8 cellular contexts compared by ENCODE assay signal in the genomic region with DNA sequence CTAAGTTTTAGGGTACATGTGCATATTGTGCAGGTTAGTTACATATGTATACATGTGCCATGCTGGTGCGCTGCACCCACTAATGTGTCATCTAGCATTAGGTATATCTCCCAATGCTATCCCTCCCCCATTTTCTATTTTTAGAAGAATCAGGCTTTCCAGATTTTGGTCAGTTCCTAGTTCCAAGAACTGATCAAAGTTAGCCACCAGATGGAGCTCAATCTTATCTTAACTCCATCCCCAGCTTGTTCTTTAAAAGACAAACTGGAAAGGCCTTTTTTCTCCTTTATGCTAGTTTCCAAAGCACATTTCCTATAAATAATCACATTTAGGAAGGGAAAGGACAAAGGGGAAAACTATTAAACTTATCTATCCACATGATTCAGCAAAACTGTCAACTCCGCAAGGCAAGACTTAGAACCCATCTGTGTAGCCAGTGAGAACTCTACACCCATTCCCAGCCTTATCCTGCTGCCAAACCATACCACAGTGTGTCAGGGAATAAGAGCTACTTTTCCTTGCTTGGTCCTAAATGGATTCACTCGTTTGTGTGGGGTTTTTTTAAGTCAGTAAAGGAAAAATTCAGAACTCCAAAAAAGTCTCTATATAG. TPM values are rescaled to one million over a fixed set of nuclear protein-coding genes. Genes with fewer than 3 reads are reported as not detected.
A peak's percentile ranks its signal among the peaks of the same experiment; 100 is the strongest.
DNase-seq lines count a peak whose midpoint lies in the region; ATAC-seq and TF ChIP-seq lines count a peak whose summit lies in the region.

No MANE protein-coding gene starts in this region.

- TF ChIP-seq EP300 in Ishikawa (IDR thresholded peaks at IDR 0.05; ENCODE audit: borderline replicate concordance) = no peak

- H3K4me3 Mint-ChIP-seq in Calu3 (ENCODE audit: low read depth, unreplicated experiment) = no peak overlapping the region

- no peak overlapping the region for H3K9ac ChIP-seq in liver (ENCODE audit: low read depth in 1 of 2, low read length in 2 of 2)

- CTCF ChIA-PET in Calu3 (lab: Charles Lee) = interaction anchor here (0.7 to 2.4 kb wide), 15 partner anchors 20 to 834 kb away, joined by 3 to 39 read pairs (median 4); a partner anchor contains a TSS

- no peak for ATAC-seq in HG03135 (IDR thresholded peaks at IDR 0.05; ENCODE audit: unreplicated experiment)

- 60% methylated on average over 3 of the region's 3 CpGs for WGBS in liver

- no peak overlapping the region for H3K27ac Mint-ChIP-seq in Calu3 (ENCODE audit: unreplicated experiment)

- no peaks in the 10 kb centered on the region for H3K36me3 Mint-ChIP-seq in Calu3 (ENCODE audit: insufficient read depth, unreplicated experiment)

- DNase-seq in D341Med (ENCODE audit: low spot score) = peak; percentile 55
- DNase-seq in astrocyte of the spinal cord (ENCODE audit: low read depth, low spot score) = peak; percentile 72
- no peak for DNase-seq in T1000 (lab: John Stamatoyannopoulos, UW)
- DNase-seq in Calu3 = no peak
- no peak for DNase-seq in amygdala (lab: John Stamatoyannopoulos, UW)

- H3K36me3 ChIP-seq in liver (ENCODE audit: control insufficient read depth in 4 of 4, insufficient read depth in 3 of 4, low read depth in 1 of 4, low read length in 3 of 4) = no peaks in the 10 kb centered on the region

- TF ChIP-seq RAD21 in Ishikawa (IDR thresholded peaks at IDR 0.05; ENCODE audit: low read depth) (peak; percentile 43), liver (IDR thresholded peaks at IDR 0.05) (peak; percentile 61 to 73)

- no peak overlapping the region for H3K27ac ChIP-seq in liver (ENCODE audit: low read depth in 1 of 2, low read length in 2 of 2)

- intact Hi-C loops in Calu3 (cut with micrococcal nuclease; ENCODE audit: unreplicated experiment) = loop anchor here (1.0 kb wide), 2 partner anchors 41 to 103 kb away; no protein-coding TSS in a partner anchor

- H3K4me1 Mint-ChIP-seq in Calu3 (ENCODE audit: low read depth, unreplicated experiment) = no peaks in the 10 kb centered on the region

- no peaks in the 10 kb centered on the region for H3K9me3 ChIP-seq in liver (ENCODE audit: control insufficient read depth in 4 of 4, low read length in 3 of 4)

- H3K4me1 ChIP-seq in liver (ENCODE audit: control insufficient read depth in 4 of 4, insufficient read depth in 4 of 4, low read length in 3 of 4) = no peaks in the 10 kb centered on the region

- H3K9me3 Mint-ChIP-seq in Calu3 (ENCODE audit: low read depth, unreplicated experiment) = no peaks in the 10 kb centered on the region

- H3K4me3 ChIP-seq in astrocyte of the spinal cord (ENCODE audit: low read depth, low read length) (no peak overlapping the region), liver (ENCODE audit: low read depth in 1 of 3, low read length in 3 of 3) (no peak overlapping the region)

- TF ChIP-seq CTCF in astrocyte of the spinal cord (IDR thresholded peaks at IDR 0.05; ENCODE audit: low read depth, low read length) = peak; percentile 58
- peak; percentile 34 for TF ChIP-seq CTCF in liver (IDR thresholded peaks at IDR 0.05; ENCODE audit: low read depth, low read length, missing input control)
- no peak for TF ChIP-seq CTCF in Calu3 (IDR thresholded peaks at IDR 0.05; ENCODE audit: unreplicated experiment)

- no peaks in the 10 kb centered on the region for H3K27me3 Mint-ChIP-seq in Calu3 (ENCODE audit: unreplicated experiment)

- no TSS peak for BruUV-seq in Calu3 (replicated peaks; lab: Mats Ljungman, UMichigan)

- in situ Hi-C loops in astrocyte of the spinal cord (cut with HindIII; ENCODE audit: low sequenced_read_pairs) = no loop called here

- H3K27me3 ChIP-seq in liver (ENCODE audit: control insufficient read depth in 4 of 4, insufficient read depth in 4 of 4, low read length in 3 of 4) = no peaks in the 10 kb centered on the region

TF ChIP-seq in Ishikawa, 13 proteins besides CTCF, POLR2A, EP300 and RAD21:
- TF ChIP-seq FOXM1 (IDR thresholded peaks at IDR 0.05; ENCODE audit: borderline replicate concordance, low read depth) (no peak), CEBPB (IDR thresholded peaks at IDR 0.05) (no peak), YY1 (IDR thresholded peaks at IDR 0.05; ENCODE audit: low read depth) (no peak)
- TF ChIP-seq, protein P1, sequence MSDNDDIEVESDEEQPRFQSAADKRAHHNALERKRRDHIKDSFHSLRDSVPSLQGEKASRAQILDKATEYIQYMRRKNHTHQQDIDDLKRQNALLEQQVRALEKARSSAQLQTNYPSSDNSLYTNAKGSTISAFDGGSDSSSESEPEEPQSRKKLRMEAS (IDR thresholded peaks at IDR 0.05) = no peak
- TF ChIP-seq, protein P2, sequence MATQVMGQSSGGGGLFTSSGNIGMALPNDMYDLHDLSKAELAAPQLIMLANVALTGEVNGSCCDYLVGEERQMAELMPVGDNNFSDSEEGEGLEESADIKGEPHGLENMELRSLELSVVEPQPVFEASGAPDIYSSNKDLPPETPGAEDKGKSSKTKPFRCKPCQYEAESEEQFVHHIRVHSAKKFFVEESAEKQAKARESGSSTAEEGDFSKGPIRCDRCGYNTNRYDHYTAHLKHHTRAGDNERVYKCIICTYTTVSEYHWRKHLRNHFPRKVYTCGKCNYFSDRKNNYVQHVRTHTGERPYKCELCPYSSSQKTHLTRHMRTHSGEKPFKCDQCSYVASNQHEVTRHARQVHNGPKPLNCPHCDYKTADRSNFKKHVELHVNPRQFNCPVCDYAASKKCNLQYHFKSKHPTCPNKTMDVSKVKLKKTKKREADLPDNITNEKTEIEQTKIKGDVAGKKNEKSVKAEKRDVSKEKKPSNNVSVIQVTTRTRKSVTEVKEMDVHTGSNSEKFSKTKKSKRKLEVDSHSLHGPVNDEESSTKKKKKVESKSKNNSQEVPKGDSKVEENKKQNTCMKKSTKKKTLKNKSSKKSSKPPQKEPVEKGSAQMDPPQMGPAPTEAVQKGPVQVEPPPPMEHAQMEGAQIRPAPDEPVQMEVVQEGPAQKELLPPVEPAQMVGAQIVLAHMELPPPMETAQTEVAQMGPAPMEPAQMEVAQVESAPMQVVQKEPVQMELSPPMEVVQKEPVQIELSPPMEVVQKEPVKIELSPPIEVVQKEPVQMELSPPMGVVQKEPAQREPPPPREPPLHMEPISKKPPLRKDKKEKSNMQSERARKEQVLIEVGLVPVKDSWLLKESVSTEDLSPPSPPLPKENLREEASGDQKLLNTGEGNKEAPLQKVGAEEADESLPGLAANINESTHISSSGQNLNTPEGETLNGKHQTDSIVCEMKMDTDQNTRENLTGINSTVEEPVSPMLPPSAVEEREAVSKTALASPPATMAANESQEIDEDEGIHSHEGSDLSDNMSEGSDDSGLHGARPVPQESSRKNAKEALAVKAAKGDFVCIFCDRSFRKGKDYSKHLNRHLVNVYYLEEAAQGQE (IDR thresholded peaks at IDR 0.05; ENCODE audit: low read depth) = no peak
- TF ChIP-seq, protein P3, sequence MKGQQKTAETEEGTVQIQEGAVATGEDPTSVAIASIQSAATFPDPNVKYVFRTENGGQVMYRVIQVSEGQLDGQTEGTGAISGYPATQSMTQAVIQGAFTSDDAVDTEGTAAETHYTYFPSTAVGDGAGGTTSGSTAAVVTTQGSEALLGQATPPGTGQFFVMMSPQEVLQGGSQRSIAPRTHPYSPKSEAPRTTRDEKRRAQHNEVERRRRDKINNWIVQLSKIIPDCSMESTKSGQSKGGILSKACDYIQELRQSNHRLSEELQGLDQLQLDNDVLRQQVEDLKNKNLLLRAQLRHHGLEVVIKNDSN (IDR thresholded peaks at IDR 0.05) = no peak

TF ChIP-seq in liver, 16 proteins besides CTCF, POLR2A, EP300 and RAD21:
- TF ChIP-seq SP1 (IDR thresholded peaks at IDR 0.05) (no peak), NR2F2 (IDR thresholded peaks at IDR 0.05) (no peak), HNF4A (conservative IDR thresholded peaks at IDR 0.05) (no peak)

RNA-seq across cellular contexts. Expression of a gene that starts 22.8 kb away (rescaled TPM):
- total RNA-seq in liver (under 1 TPM; 0.25 to 0.42 TPM), Calu3 (2022) (4.9 and 5.0 TPM in 2 replicates)
- under 1 TPM in 1 of 2 donors, not detected in 1; 0.16 TPM for polyA plus RNA-seq in liver

Comparison
In these comparisons a context has a peak if more than half of its experiments do, and no peak if none do; other contexts are left out.
1. DNase-seq: peak in D341Med (single experiment) and astrocyte of the spinal cord (single experiment); none in T1000 (single experiment), Calu3 (single experiment) and amygdala (0 of 56).